ENCODE assay signal across 22 cellular contexts in the genomic region with DNA sequence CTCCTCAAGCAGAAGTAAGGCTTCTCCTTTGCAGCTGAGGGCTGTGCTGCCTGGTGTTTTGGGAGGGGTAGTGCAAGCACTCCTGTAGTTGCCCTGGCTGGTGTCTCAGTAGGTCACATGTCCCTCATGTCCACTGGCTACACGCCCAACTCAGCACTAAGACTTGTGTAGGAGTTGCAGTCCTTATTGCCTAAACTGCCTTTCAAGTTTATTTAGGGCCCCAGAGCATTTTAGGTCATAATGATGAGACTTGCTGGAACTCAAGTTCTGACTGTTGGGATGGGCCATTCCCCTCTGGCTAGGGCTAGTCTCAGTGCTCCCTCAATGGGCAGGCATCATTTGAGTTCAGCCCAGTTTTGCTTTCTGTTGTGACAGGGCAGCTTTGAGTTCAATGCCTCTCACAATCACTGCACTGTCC. TPM values are rescaled to one million over a fixed set of nuclear protein-coding genes. Genes with fewer than 3 reads are reported as not detected.
DNase-seq lines count a peak whose midpoint lies in the region; ATAC-seq and TF ChIP-seq lines count a peak whose summit lies in the region.
"Had no signal": no experiment of that assay in that cellular context is flagged by ENCODE, and none has a peak within 500 bp of the region (broad histone marks: within the 10 kb centered on the region; RNA-seq: fewer than 3 reads in every experiment).

No MANE protein-coding gene starts in this region.

- intact Hi-C loops in mucosa of descending colon (cut with DNase I, micrococcal nuclease) (no loop called here), vagina (cut with DNase I) (no loop called here), posterior vena cava (cut with DNase I) (no loop called here)

- H3K27ac ChIP-seq in vagina: peak overlapping the region; percentile 46
- H3K27ac ChIP-seq: body of pancreas, Peyer's patch had no signal

- peak; percentile 18 for ATAC-seq in mucosa of descending colon
- no peak for ATAC-seq in HG02763 (IDR thresholded peaks at IDR 0.05; ENCODE audit: unreplicated experiment)
- ATAC-seq: activated T-cell treated with anti-CD3 and anti-CD28 coated beads, Interleukin-2, amount 50 U/mL, for 72 hours; body of pancreas; stimulated activated naive B cell treated with anti-CD40 and anti-IgM and Interleukin-4, amounts not matched to agents 10 μg/mL and 1 μg/mL and 100 μg/mL, for 72 hours had no signal

- no peaks in the 10 kb centered on the region for H3K4me1 ChIP-seq in mucosa of descending colon (ENCODE audit: low read depth)
- no peaks in the 10 kb centered on the region for H3K4me1 ChIP-seq in vagina
- H3K4me1 ChIP-seq: BE2C, body of pancreas, Peyer's patch had no signal

- peak; percentile 4 for DNase-seq in NOMO-1 treated with DMSO at 0.1 percent for 48 hours (lab: John Stamatoyannopoulos, UW; ENCODE audit: unreplicated experiment)
- no peak for DNase-seq in NOMO-1 (lab: John Stamatoyannopoulos, UW; ENCODE audit: unreplicated experiment in 2 of 2)
- DNase-seq in fibroblast of villous mesenchyme (ENCODE audit: low read depth): peak; percentile 34
- peak in 1 of 3 donors; percentile 12 for DNase-seq in mucosa of descending colon
- DNase-seq in vagina (ENCODE audit: extremely low spot score in 2 of 2): no peak
- no peak for DNase-seq in NCI-H1417 (lab: John Stamatoyannopoulos, UW)
- DNase-seq in posterior vena cava (ENCODE audit: low spot score): no peak
- DNase-seq: 8988T; activated CD4-positive, alpha-beta T cell treated with anti-CD3 and anti-CD28 coated beads for 1 hour; activated CD8-positive, alpha-beta memory T cell treated with anti-CD3 and anti-CD28 coated beads for 24 hours; activated naive CD8-positive, alpha-beta T cell treated with anti-CD3 and anti-CD28 coated beads for 36 hours; activated T-cell treated with anti-CD3 and anti-CD28 coated beads, Interleukin-2, amount 50 U/mL, for 72 hours; BE2C; Calu3; NCI-H1417 treated with DMSO at 0.1 percent for 48 hours; NCI-H748 treated with DMSO at 0.1 percent for 48 hours; Peyer's patch; SK-N-SH; stimulated activated naive B cell treated with anti-CD40 and anti-IgM and Interleukin-4, amounts not matched to agents 10 μg/mL and 1 μg/mL and 100 μg/mL, for 72 hours; T-helper 9 cell had no signal

- TF ChIP-seq POLR2A in vagina (IDR thresholded peaks at IDR 0.05): no peak

- H3K4me3 ChIP-seq in fibroblast of villous mesenchyme (ENCODE audit: low read depth, low read length) (no peak overlapping the region), mucosa of descending colon (no peak overlapping the region), vagina (no peak overlapping the region)
- H3K4me3 ChIP-seq: body of pancreas, Peyer's patch had no signal

- no peaks in the 10 kb centered on the region for H3K9me3 ChIP-seq in mucosa of descending colon
- no peaks in the 10 kb centered on the region for H3K9me3 ChIP-seq in vagina
- H3K9me3 ChIP-seq: BE2C, body of pancreas, Peyer's patch, SK-N-SH had no signal

- H3K27me3 ChIP-seq in vagina: no peaks in the 10 kb centered on the region
- H3K27me3 ChIP-seq: BE2C, body of pancreas, Peyer's patch had no signal

- TF ChIP-seq CTCF in fibroblast of villous mesenchyme (IDR thresholded peaks at IDR 0.05; ENCODE audit: insufficient read depth, low read depth, low read length) (no peak), mucosa of descending colon (IDR thresholded peaks at IDR 0.05) (no peak), vagina (IDR thresholded peaks at IDR 0.05) (peak in 1 of 3 experiments; percentile 14)

- H3K36me3 ChIP-seq in mucosa of descending colon (ENCODE audit: low read depth): no peaks in the 10 kb centered on the region
- no peaks in the 10 kb centered on the region for H3K36me3 ChIP-seq in vagina
- H3K36me3 ChIP-seq: BE2C, Peyer's patch had no signal

RNA-seq across cellular contexts. Expression of a gene that starts 44.1 kb away (rescaled TPM):
- total RNA-seq in fibroblast of villous mesenchyme (30.3 and 38.4 TPM in 2 replicates), mucosa of descending colon (10 to 100 TPM in 1 of 3 donors, 1 to 10 TPM in 2; 7.4 to 12.8 (median 9.0) TPM), vagina (22.8 TPM), posterior vena cava (10 to 100 TPM; 23.8 to 31.6 TPM)

Comparison
In these comparisons a context has a peak if more than half of its experiments do, and no peak if none do; other contexts are left out.
1. DNase-seq: peak in NOMO-1 treated with DMSO at 0.1 percent for 48 hours (single experiment) and fibroblast of villous mesenchyme (single experiment); none in NOMO-1 (0 of 2), vagina (0 of 2), NCI-H1417 (0 of 3) and posterior vena cava (single experiment).